ENCODE assay signal across 9 cellular contexts in the genomic region with DNA sequence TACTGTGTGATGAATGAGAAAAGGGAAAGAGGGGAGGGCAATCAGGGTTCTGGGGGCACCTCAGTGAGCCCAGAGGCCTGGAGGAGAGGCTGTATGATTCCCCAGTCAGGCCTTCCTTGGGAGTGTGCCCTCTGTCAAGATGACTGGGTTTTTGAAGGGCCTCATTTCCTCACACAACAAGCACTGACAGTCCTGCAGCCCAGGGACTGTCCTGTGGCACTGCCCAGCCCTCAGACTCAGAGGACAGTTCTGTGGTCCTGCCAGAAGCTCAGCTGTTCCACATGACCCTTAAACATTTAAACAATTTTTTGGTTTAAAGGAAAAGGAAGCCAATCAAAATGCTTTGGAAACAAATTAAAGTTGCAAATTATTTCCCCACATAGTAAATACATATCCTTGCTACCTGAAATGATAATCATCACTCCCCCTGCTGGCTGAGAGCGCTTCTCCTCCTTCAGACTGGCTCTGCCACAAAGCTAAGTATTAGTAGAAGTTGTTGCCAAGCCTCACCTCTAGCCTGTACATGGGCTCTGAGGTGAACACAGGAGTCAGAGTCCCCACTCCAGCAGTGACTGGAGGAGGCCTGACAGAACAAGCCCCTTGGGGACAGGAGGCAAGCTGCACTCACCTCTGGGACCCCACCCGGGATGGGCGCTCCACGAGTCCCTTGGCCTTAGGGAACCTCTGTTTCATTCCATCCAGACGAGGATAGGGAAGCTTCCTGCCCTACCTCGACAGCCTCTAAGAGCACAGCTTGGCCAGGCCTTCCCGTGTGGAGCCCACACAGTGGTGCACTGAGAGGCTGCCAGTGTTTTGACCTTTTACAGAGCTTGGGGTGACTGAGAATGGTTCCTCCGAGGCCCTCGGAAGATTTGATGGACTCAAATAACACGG.
A peak's percentile ranks its signal among the peaks of the same experiment; 100 is the strongest.
DNase-seq lines count a peak whose midpoint lies in the region; ATAC-seq and TF ChIP-seq lines count a peak whose summit lies in the region.
"Had no signal": no experiment of that assay in that cellular context is flagged by ENCODE, and none has a peak within 500 bp of the region (broad histone marks: within the 10 kb centered on the region; RNA-seq: fewer than 3 reads in every experiment).

No MANE protein-coding gene starts in this region.

- no peak for TF ChIP-seq EP300 in gastroesophageal sphincter (IDR thresholded peaks at IDR 0.05)

- H3K4me3 Mint-ChIP-seq in activated CD8-positive, alpha-beta memory T cell treated with anti-CD3 and anti-CD28 coated beads, Interleukin-2, amount 10 ng/mL, durations not matched to agents 7 days and 5 days: no peak overlapping the region
- H3K4me3 Mint-ChIP-seq: activated naive CD8-positive, alpha-beta T cell had no signal

- 71 to 88% methylated on average over 1 to 4 of the region's 10 CpGs for WGBS in gastroesophageal sphincter (ENCODE audit: low coverage in 1 of 2), 2 donors

- no peaks in the 10 kb centered on the region for H3K27me3 Mint-ChIP-seq in activated CD8-positive, alpha-beta memory T cell treated with anti-CD3 and anti-CD28 coated beads, Interleukin-2, amount 10 ng/mL, durations not matched to agents 7 days and 5 days
- H3K27me3 Mint-ChIP-seq: activated naive CD8-positive, alpha-beta T cell had no signal

- no peak for ATAC-seq in activated CD8-positive, alpha-beta memory T cell treated with anti-CD3 and anti-CD28 coated beads, Interleukin-2, amount 10 ng/mL, durations not matched to agents 7 days and 5 days
- ATAC-seq in gastroesophageal sphincter (peak; percentile 50), HG02588 (IDR thresholded peaks at IDR 0.05; ENCODE audit: unreplicated experiment) (no peak)

- H3K27me3 ChIP-seq in gastroesophageal sphincter: no peaks in the 10 kb centered on the region

- peak overlapping the region in 3 of 4 donors; percentile 5 to 25 (median 15) for H3K27ac ChIP-seq in gastroesophageal sphincter

- peaks cover 25% of the 10 kb centered on the region for H3K36me3 Mint-ChIP-seq in activated CD8-positive, alpha-beta memory T cell treated with anti-CD3 and anti-CD28 coated beads, Interleukin-2, amount 10 ng/mL, durations not matched to agents 7 days and 5 days

- DNase-seq in NCI-H82 (lab: John Stamatoyannopoulos, UW) (peak; percentile 54), NCI-H82 treated with DMSO at 0.1 percent for 48 hours (lab: John Stamatoyannopoulos, UW; ENCODE audit: unreplicated experiment) (no peak), NB4 (ENCODE audit: low read depth) (peak; percentile 55), renal cortical epithelial cell (ENCODE audit: low read depth) (peak; percentile 47), NCI-H446 treated with DMSO at 0.1 percent for 48 hours (lab: John Stamatoyannopoulos, UW) (no peak)
- DNase-seq in activated CD8-positive, alpha-beta memory T cell treated with anti-CD3 and anti-CD28 coated beads, Interleukin-2, amount 10 ng/mL, durations not matched to agents 7 days and 5 days: peak; percentile 56

- peaks cover 0 to 46% of the 10 kb centered on the region in 2 donors for H3K36me3 ChIP-seq in gastroesophageal sphincter

- H3K9me3 Mint-ChIP-seq in activated CD8-positive, alpha-beta memory T cell treated with anti-CD3 and anti-CD28 coated beads, Interleukin-2, amount 10 ng/mL, durations not matched to agents 7 days and 5 days (ENCODE audit: low read depth): peaks cover 11% of the 10 kb centered on the region

- TF ChIP-seq POLR2A in NB4 (IDR thresholded peaks at IDR 0.05; ENCODE audit: extremely low read depth, insufficient read length): no peak
- TF ChIP-seq POLR2A in gastroesophageal sphincter (IDR thresholded peaks at IDR 0.05): no peak

- peaks cover 3% of the 10 kb centered on the region for H3K4me1 Mint-ChIP-seq in activated CD8-positive, alpha-beta memory T cell treated with anti-CD3 and anti-CD28 coated beads, Interleukin-2, amount 10 ng/mL, durations not matched to agents 7 days and 5 days

- CTCF ChIA-PET in activated CD8-positive, alpha-beta memory T cell treated with anti-CD3 and anti-CD28 coated beads, Interleukin-2, amount 10 ng/mL, durations not matched to agents 7 days and 5 days (lab: Charles Lee): interaction anchor here (0.9 to 3.1 kb wide), 11 partner anchors 10 to 368 kb away, joined by 3 to 21 read pairs (median 4); no protein-coding TSS in a partner anchor

- no peak overlapping the region for H3K27ac Mint-ChIP-seq in activated CD8-positive, alpha-beta memory T cell treated with anti-CD3 and anti-CD28 coated beads, Interleukin-2, amount 10 ng/mL, durations not matched to agents 7 days and 5 days
- H3K27ac Mint-ChIP-seq: activated naive CD8-positive, alpha-beta T cell had no signal

- H3K9me3 ChIP-seq in gastroesophageal sphincter: peaks cover 0 to 17% (median 0%) of the 10 kb centered on the region in 3 donors

- H3K4me1 ChIP-seq in gastroesophageal sphincter: peaks cover 0 to 18% (median 4%) of the 10 kb centered on the region in 3 donors

- no peak overlapping the region for H3K4me3 ChIP-seq in NB4 (ENCODE audit: low read depth, low read length)
- H3K4me3 ChIP-seq in gastroesophageal sphincter: no peak overlapping the region

- TF ChIP-seq CTCF in NB4 (IDR thresholded peaks at IDR 0.05; ENCODE audit: low read depth, low read length) (peak; percentile 55), gastroesophageal sphincter (IDR thresholded peaks at IDR 0.05) (peak; percentile 57 to 80 (median 74))

Comparison
In these comparisons a context has a peak if more than half of its experiments do, and no peak if none do; other contexts are left out.
1. DNase-seq: peak in NCI-H82 (single experiment), NB4 (single experiment), activated CD8-positive, alpha-beta memory T cell treated with anti-CD3 and anti-CD28 coated beads, Interleukin-2, amount 10 ng/mL, durations not matched to agents 7 days and 5 days (single experiment) and renal cortical epithelial cell (single experiment); none in NCI-H82 treated with DMSO at 0.1 percent for 48 hours (single experiment) and NCI-H446 treated with DMSO at 0.1 percent for 48 hours (single experiment).